Comparison of ENCODE assay signal across 8 cellular contexts in the genomic region with DNA sequence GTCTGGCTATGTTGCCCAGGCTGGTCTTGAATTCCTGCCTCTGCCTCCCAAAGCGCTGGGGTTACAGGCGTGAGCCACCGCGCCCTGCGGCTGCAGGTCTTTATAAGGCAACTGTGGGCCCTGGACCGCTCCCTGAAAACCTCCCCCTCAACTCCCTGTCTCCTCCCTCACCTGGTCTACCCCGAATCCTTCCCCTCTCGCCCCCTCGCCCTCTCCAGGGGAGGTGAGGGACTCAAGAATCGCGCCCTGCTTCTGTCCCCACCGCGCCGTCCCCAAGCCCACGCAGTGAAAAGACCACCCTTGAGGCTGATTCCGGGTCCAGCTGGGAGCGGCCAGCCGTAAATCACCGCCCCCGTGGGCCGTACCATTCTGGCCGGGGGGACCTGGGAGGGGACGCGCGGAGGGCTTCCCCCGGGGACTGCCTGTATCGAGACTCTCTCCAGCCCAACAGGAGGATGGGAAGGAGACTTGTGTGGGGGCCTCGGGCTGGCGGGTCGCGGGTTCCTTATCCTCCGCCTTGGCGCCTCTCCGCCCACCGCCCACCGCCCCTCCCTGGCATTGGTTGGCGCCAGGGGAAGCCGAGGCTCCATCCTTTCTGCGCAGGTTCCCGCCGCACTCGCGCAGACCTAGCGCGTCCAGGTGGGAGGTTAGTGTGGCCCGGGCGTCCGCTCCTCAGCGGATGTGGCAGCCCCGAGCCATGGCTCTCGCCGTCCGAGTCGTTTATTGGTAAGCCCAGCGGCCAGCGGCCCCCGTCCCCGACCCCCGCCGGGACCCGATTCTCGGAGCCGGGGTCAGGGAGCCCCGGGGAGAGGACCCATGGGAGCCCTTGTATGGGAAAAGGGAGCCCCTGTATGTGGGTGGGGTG. TPM values are rescaled to one million over a fixed set of nuclear protein-coding genes. Genes with fewer than 3 reads are reported as not detected.
DNase-seq lines count a peak whose midpoint lies in the region; ATAC-seq and TF ChIP-seq lines count a peak whose summit lies in the region.

SELENOW (plus strand) TSS at position 615 of the 865 bp plus-strand sequence; CDS start at position 698, 83 bp downstream.

- WGBS in heart left ventricle, 4 donors = 0 to 2% (median 1%) methylated on average over 27 to 64 of the region's 64 CpGs

- H3K4me3 Mint-ChIP-seq in T-cell (peak within 1 kb of the TSS; percentile 94 to 96 (median 95)), type B pancreatic cell (peak within 1 kb of the TSS; percentile 97)

- H3K27me3 Mint-ChIP-seq in T-cell (no peaks in the 10 kb centered on the region), type B pancreatic cell (no peaks in the 10 kb centered on the region)

- no peaks in the 10 kb centered on the region for H3K27me3 ChIP-seq in adipocyte (replicated peaks; ENCODE audit: control insufficient read depth, insufficient read depth, low read length)
- no peaks in the 10 kb centered on the region for H3K27me3 ChIP-seq in heart left ventricle

- H3K4me3 ChIP-seq in HEK293 (ENCODE audit: low read depth, low read length) = peak within 1 kb of the TSS; percentile 72
- H3K4me3 ChIP-seq in adipocyte (ENCODE audit: low read length) = peak within 1 kb of the TSS; percentile 83
- peak within 1 kb of the TSS; percentile 73 to 99 (median 86) for H3K4me3 ChIP-seq in heart left ventricle

- intact Hi-C loops in heart left ventricle (cut with DNase I) (no loop called here), posterior cingulate gyrus (cut with DNase I) (no loop called here)

- peak; percentile 56 to 97 for TF ChIP-seq POLR2A in heart left ventricle (IDR thresholded peaks at IDR 0.05)

- TF ChIP-seq CTCF in HEK293 (tag by site-specific recombination; IDR thresholded peaks at IDR 0.05) = no peak; the same call in 1 of the 2 replicates
- TF ChIP-seq CTCF in heart left ventricle (IDR thresholded peaks at IDR 0.05) = no peak
- TF ChIP-seq CTCF in type B pancreatic cell (conservative IDR thresholded peaks at IDR 0.05) = no peak

- peaks cover 9% of the 10 kb centered on the region for H3K4me1 ChIP-seq in HEK293 (ENCODE audit: control insufficient read depth, insufficient read depth, low read length)
- peaks cover 25% of the 10 kb centered on the region for H3K4me1 ChIP-seq in adipocyte (ENCODE audit: control insufficient read depth, insufficient read depth, low read length)
- H3K4me1 ChIP-seq in heart left ventricle = peaks cover 0 to 48% (median 42%) of the 10 kb centered on the region in 12 donors

- H3K36me3 Mint-ChIP-seq in T-cell (peaks cover 19% of the 10 kb centered on the region), type B pancreatic cell (peaks cover 14% of the 10 kb centered on the region)

- peak within 1 kb of the TSS; percentile 93 to 97 for H3K27ac Mint-ChIP-seq in T-cell
- peak within 1 kb of the TSS; percentile 94 for H3K27ac Mint-ChIP-seq in type B pancreatic cell

- H3K36me3 ChIP-seq in HEK293 (ENCODE audit: control insufficient read depth in 2 of 2, insufficient read depth in 1 of 2, low read length in 2 of 2) (peaks cover 8 to 29% of the 10 kb centered on the region in 2 experiments; a peak in 2 of 3 replicates), adipocyte (ENCODE audit: control insufficient read depth, insufficient read depth, low read length, severe bottlenecking) (peaks cover 14% of the 10 kb centered on the region), heart left ventricle (peaks cover 0 to 24% (median 20%) of the 10 kb centered on the region in 9 donors)

- peaks cover 26 to 38% (median 38%) of the 10 kb centered on the region in 3 donors for H3K4me1 Mint-ChIP-seq in T-cell
- peaks cover 14% of the 10 kb centered on the region for H3K4me1 Mint-ChIP-seq in type B pancreatic cell (ENCODE audit: unreplicated experiment)

- H3K27ac ChIP-seq in HEK293 (ENCODE audit: extremely low read depth, low read depth, low read length) = peak within 1 kb of the TSS; percentile 100
- peak within 1 kb of the TSS; percentile 93 to 100 (median 98) for H3K27ac ChIP-seq in heart left ventricle

- ATAC-seq in T-cell (replicated peaks in 1 of 4) = peak; percentile 92 to 93 (median 93)
- peak; percentile 62 to 89 (median 86) for ATAC-seq in heart left ventricle

- no peaks in the 10 kb centered on the region for H3K9me3 Mint-ChIP-seq in T-cell
- no peaks in the 10 kb centered on the region for H3K9me3 Mint-ChIP-seq in type B pancreatic cell

- DNase-seq in EL (peak; percentile 66), NCI-H1092 treated with DMSO at 0.1 percent for 48 hours (lab: John Stamatoyannopoulos, UW) (peak; percentile 81), T-cell (peak; percentile 27 to 88 (median 60)), adipocyte (ENCODE audit: low read depth) (peak; percentile 82), heart left ventricle (peak; percentile 80 to 90 (median 86)), posterior cingulate gyrus (peak; percentile 71 to 97 (median 82)), type B pancreatic cell (ENCODE audit: extremely low spot score, unreplicated experiment) (peak; percentile 82)

- H3K9me3 ChIP-seq in HEK293 (ENCODE audit: control insufficient read depth, insufficient read depth, low read depth, low read length) (no peaks in the 10 kb centered on the region), adipocyte (ENCODE audit: control insufficient read depth, low read length) (no peaks in the 10 kb centered on the region), heart left ventricle (no peaks in the 10 kb centered on the region)

- peak within 1 kb of the TSS; percentile 94 for H3K9ac ChIP-seq in adipocyte (ENCODE audit: low read length)

- CTCF ChIA-PET in HEK293 (lab: Yijun Ruan, JAX) = interaction anchor here (0.6 to 1.2 kb wide), 3 partner anchors 12 to 16 kb away, joined by 3 to 4 read pairs (median 4); no protein-coding TSS in a partner anchor
- CTCF ChIA-PET in T-cell (lab: Charles Lee) = no interaction called here

- POLR2A ChIA-PET in HEK293 (lab: Yijun Ruan, JAX) (interaction anchor here (0.6 to 1.3 kb wide), 3 partner anchors 13 to 296 kb away, joined by 3 to 4 read pairs (median 3); partner anchors contain the start of gene NOP53), T-cell (lab: Charles Lee) (no interaction called here)

TF ChIP-seq in HEK293, 187 proteins besides CTCF, POLR2A, EP300 and RAD21 (continues in another document):
- TF ChIP-seq, protein P1, sequence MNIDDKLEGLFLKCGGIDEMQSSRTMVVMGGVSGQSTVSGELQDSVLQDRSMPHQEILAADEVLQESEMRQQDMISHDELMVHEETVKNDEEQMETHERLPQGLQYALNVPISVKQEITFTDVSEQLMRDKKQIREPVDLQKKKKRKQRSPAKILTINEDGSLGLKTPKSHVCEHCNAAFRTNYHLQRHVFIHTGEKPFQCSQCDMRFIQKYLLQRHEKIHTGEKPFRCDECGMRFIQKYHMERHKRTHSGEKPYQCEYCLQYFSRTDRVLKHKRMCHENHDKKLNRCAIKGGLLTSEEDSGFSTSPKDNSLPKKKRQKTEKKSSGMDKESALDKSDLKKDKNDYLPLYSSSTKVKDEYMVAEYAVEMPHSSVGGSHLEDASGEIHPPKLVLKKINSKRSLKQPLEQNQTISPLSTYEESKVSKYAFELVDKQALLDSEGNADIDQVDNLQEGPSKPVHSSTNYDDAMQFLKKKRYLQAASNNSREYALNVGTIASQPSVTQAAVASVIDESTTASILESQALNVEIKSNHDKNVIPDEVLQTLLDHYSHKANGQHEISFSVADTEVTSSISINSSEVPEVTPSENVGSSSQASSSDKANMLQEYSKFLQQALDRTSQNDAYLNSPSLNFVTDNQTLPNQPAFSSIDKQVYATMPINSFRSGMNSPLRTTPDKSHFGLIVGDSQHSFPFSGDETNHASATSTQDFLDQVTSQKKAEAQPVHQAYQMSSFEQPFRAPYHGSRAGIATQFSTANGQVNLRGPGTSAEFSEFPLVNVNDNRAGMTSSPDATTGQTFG (tag by site-specific recombination; IDR thresholded peaks at IDR 0.05; ENCODE audit: borderline replicate concordance) = peak; percentile 57; the same call in 1 of the 2 replicates
- TF ChIP-seq, protein P2, sequence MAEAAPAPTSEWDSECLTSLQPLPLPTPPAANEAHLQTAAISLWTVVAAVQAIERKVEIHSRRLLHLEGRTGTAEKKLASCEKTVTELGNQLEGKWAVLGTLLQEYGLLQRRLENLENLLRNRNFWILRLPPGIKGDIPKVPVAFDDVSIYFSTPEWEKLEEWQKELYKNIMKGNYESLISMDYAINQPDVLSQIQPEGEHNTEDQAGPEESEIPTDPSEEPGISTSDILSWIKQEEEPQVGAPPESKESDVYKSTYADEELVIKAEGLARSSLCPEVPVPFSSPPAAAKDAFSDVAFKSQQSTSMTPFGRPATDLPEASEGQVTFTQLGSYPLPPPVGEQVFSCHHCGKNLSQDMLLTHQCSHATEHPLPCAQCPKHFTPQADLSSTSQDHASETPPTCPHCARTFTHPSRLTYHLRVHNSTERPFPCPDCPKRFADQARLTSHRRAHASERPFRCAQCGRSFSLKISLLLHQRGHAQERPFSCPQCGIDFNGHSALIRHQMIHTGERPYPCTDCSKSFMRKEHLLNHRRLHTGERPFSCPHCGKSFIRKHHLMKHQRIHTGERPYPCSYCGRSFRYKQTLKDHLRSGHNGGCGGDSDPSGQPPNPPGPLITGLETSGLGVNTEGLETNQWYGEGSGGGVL (tag by site-specific recombination; IDR thresholded peaks at IDR 0.05) = peak; percentile 92
- TF ChIP-seq ZNF391 (tag by site-specific recombination; IDR thresholded peaks at IDR 0.05; ENCODE audit: borderline replicate concordance, low read depth) (peak; percentile 44; the same call in 1 of the 2 replicates), ZNF10 (tag by site-specific recombination; IDR thresholded peaks at IDR 0.05) (peak; percentile 31; the same call in 1 of the 2 replicates), KLF1 (tag by site-specific recombination; IDR thresholded peaks at IDR 0.05) (peak; percentile 99), ZNF449 (tag by site-specific recombination; IDR thresholded peaks at IDR 0.05) (peak; percentile 72), YY2 (tag by site-specific recombination; IDR thresholded peaks at IDR 0.05) (peak; percentile 53; the same call in 1 of the 2 replicates), ZSCAN30 (tag by site-specific recombination; IDR thresholded peaks at IDR 0.05) (peak; percentile 81; the same call in 1 of the 2 replicates)

RNA-seq across cellular contexts. Expression of gene SELENOW, which starts in this region (rescaled TPM):
- 100 to 1,000 TPM in 4 of 5 donors, 10 to 100 TPM in 1; 91.5 to 111 (median 101) TPM for total RNA-seq in T-cell
- total RNA-seq in heart left ventricle = 1,000 to 10,000 TPM in 5 of 9 donors, 100 to 1,000 TPM in 4; 790 to 2,748 (median 1,081) TPM
- polyA plus RNA-seq in heart left ventricle = 1,000 to 10,000 TPM in 1 of 2 donors, 100 to 1,000 TPM in 1; 647 to 2,041 TPM
- 109 and 117 TPM in 2 replicates for total RNA-seq in type B pancreatic cell (ENCODE audit: low replicate concordance)

Comparison
In these comparisons a context has a peak if more than half of its experiments do, and no peak if none do; other contexts are left out.
1. Peak in every context shown above with its lines: DNase-seq, ATAC-seq, H3K4me3 ChIP-seq and H3K27ac ChIP-seq.